18 cellular contexts compared by ENCODE assay signal in genomic region chr6:90595854-90596253, GRCh38. TPM values are rescaled to one million over a fixed set of nuclear protein-coding genes. Genes with fewer than 3 reads are reported as not detected.
DNase-seq lines count a peak whose midpoint lies in the region; ATAC-seq lines count a peak whose summit lies in the region.
"Had no signal": no experiment of that assay in that cellular context is flagged by ENCODE, and none has a peak within 500 bp of the region (broad histone marks: within the 10 kb centered on the region; RNA-seq: fewer than 3 reads in every experiment).

No MANE protein-coding gene starts in this region.

- DNase-seq in activated CD4-positive, alpha-beta T cell treated with anti-CD3 and anti-CD28 coated beads, Interleukin-2, amount 10 ng/mL, durations not matched to agents 24 days and 14 days = peak; percentile 40
- DNase-seq in activated CD4-positive, alpha-beta T cell treated with anti-CD3 and anti-CD28 coated beads, Interleukin-2, amount 50 U/mL, for 1 hour = no peak
- no peak for DNase-seq in neuronal stem cell (ENCODE audit: low spot score)
- no peak for DNase-seq in trophoblast cell
- no peak for DNase-seq in RKO (ENCODE audit: low spot score)
- no peak for DNase-seq in T-cell
- DNase-seq: AML-193; Caco-2; Calu3; CD4-positive, alpha-beta T cell; CD8-positive, alpha-beta T cell; DMS79 treated with DMSO at 0.1 percent for 48 hours; GF-D8 had no signal

- H3K79me2 ChIP-seq in trophoblast cell (ENCODE audit: control insufficient read depth, insufficient read depth, low read length, poor library complexity) = no peaks in the 10 kb centered on the region

- H3K27me3 ChIP-seq in neuronal stem cell (ENCODE audit: control insufficient read depth in 3 of 3, insufficient read depth in 3 of 3, low read depth in 1 of 3, low read length in 3 of 3) (no peaks in the 10 kb centered on the region), trophoblast cell (ENCODE audit: insufficient read depth, low read length) (no peaks in the 10 kb centered on the region)
- H3K27me3 ChIP-seq: BLaER1 treated with 17β-estradiol and CSF1 and Interleukin-3, amounts not matched to agents 10 nM and 100 nM had no signal

- H3K4me1 Mint-ChIP-seq in activated CD4-positive, alpha-beta T cell treated with anti-CD3 and anti-CD28 coated beads, Interleukin-2, amount 10 ng/mL, durations not matched to agents 24 days and 14 days = peaks cover 3% of the 10 kb centered on the region
- H3K4me1 Mint-ChIP-seq in T-cell = no peaks in the 10 kb centered on the region
- H3K4me1 Mint-ChIP-seq: B cell had no signal

- H2BK15ac ChIP-seq in neuronal stem cell (ENCODE audit: low read length) = no peak overlapping the region

- no peak for ATAC-seq in T-cell (replicated peaks in 1 of 4)
- ATAC-seq: A549; CD8-positive, alpha-beta T cell had no signal

- H3K36me3 Mint-ChIP-seq in activated CD4-positive, alpha-beta T cell treated with anti-CD3 and anti-CD28 coated beads, Interleukin-2, amount 10 ng/mL, durations not matched to agents 24 days and 14 days (ENCODE audit: low read depth) = no peaks in the 10 kb centered on the region
- no peaks in the 10 kb centered on the region for H3K36me3 Mint-ChIP-seq in T-cell
- H3K36me3 Mint-ChIP-seq: CD8-positive, alpha-beta T cell had no signal

- no peak overlapping the region for H2AK5ac ChIP-seq in neuronal stem cell (ENCODE audit: low read depth, low read length)
- no peak overlapping the region for H2AK5ac ChIP-seq in trophoblast cell (ENCODE audit: low read length)

- H3K4me1 ChIP-seq in neuronal stem cell (ENCODE audit: control insufficient read depth in 2 of 2, insufficient read depth in 1 of 2, low read depth in 1 of 2, low read length in 2 of 2) (peaks cover 0 to 17% of the 10 kb centered on the region in 2 donors), trophoblast cell (ENCODE audit: control insufficient read depth in 1 of 2, insufficient read depth in 2 of 2, low read length in 2 of 2) (no peaks in the 10 kb centered on the region)
- H3K4me1 ChIP-seq: A549; BLaER1 treated with 17β-estradiol and CSF1 and Interleukin-3, amounts not matched to agents 10 nM and 100 nM; Caco-2 had no signal

- no peaks in the 10 kb centered on the region for H3K9me3 ChIP-seq in neuronal stem cell (replicated peaks in 1 of 2; ENCODE audit: control insufficient read depth in 2 of 2, insufficient read depth in 1 of 2, low read depth in 1 of 2, low read length in 2 of 2)
- H3K9me3 ChIP-seq in trophoblast cell (ENCODE audit: insufficient read depth, low read depth, low read length) = no peaks in the 10 kb centered on the region
- H3K9me3 ChIP-seq: A549; BLaER1 treated with 17β-estradiol and CSF1 and Interleukin-3, amounts not matched to agents 10 nM and 100 nM; Caco-2 had no signal

- H2BK5ac ChIP-seq in neuronal stem cell (ENCODE audit: low read length) (no peak overlapping the region), trophoblast cell (ENCODE audit: low read depth, low read length, poor library complexity) (no peak overlapping the region)

- intact Hi-C loops in activated CD4-positive, alpha-beta T cell treated with anti-CD3 and anti-CD28 coated beads, Interleukin-2, amount 10 ng/mL, durations not matched to agents 24 days and 14 days (cut with micrococcal nuclease) = no loop called here

- H3K4me2 ChIP-seq in neuronal stem cell (ENCODE audit: insufficient read depth, low read length, poor library complexity, severe bottlenecking) (no peak overlapping the region), trophoblast cell (ENCODE audit: low read length) (no peak overlapping the region)
- H3K4me2 ChIP-seq: A549; BLaER1 treated with 17β-estradiol and CSF1 and Interleukin-3, amounts not matched to agents 10 nM and 100 nM had no signal

- peaks cover 56% of the 10 kb centered on the region for H3K27me3 Mint-ChIP-seq in activated CD4-positive, alpha-beta T cell treated with anti-CD3 and anti-CD28 coated beads, Interleukin-2, amount 10 ng/mL, durations not matched to agents 24 days and 14 days
- H3K27me3 Mint-ChIP-seq in T-cell = peaks cover 37 to 44% of the 10 kb centered on the region in 2 donors

- WGBS in neuronal stem cell (ENCODE audit: extremely low coverage in 2 of 2, insufficient read length in 2 of 2, insufficient replicate concordance in 1 of 2), 2 donors = no CpG with 5 or more reads among the region's 3 CpGs
- no CpG with 5 or more reads among the region's 3 CpGs for WGBS in trophoblast cell (ENCODE audit: extremely low coverage, insufficient coverage, insufficient read length)

- H3K36me3 ChIP-seq in neuronal stem cell (replicated peaks in 1 of 2; ENCODE audit: control insufficient read depth in 2 of 2, insufficient read depth in 2 of 2, low read length in 2 of 2) = no peaks in the 10 kb centered on the region
- no peaks in the 10 kb centered on the region for H3K36me3 ChIP-seq in trophoblast cell (ENCODE audit: control insufficient read depth in 1 of 2, insufficient read depth in 2 of 2, low read length in 2 of 2)
- H3K36me3 ChIP-seq: BLaER1 treated with 17β-estradiol and CSF1 and Interleukin-3, amounts not matched to agents 10 nM and 100 nM had no signal

- H4K8ac ChIP-seq in neuronal stem cell (ENCODE audit: low read depth, low read length) (no peak overlapping the region), trophoblast cell (ENCODE audit: low read depth, low read length) (no peak overlapping the region)

- H3K27ac Mint-ChIP-seq in activated CD4-positive, alpha-beta T cell treated with anti-CD3 and anti-CD28 coated beads, Interleukin-2, amount 10 ng/mL, durations not matched to agents 24 days and 14 days = no peak overlapping the region
- H3K27ac Mint-ChIP-seq in T-cell = no peak overlapping the region
- H3K27ac Mint-ChIP-seq: B cell; CD4-positive, alpha-beta T cell; CD8-positive, alpha-beta T cell had no signal

- H3K4me3 ChIP-seq in neuronal stem cell (ENCODE audit: low read length in 2 of 2) (no peak overlapping the region), trophoblast cell (ENCODE audit: low read depth, low read length) (no peak overlapping the region)
- H3K4me3 ChIP-seq: A549; BLaER1 treated with 17β-estradiol and CSF1 and Interleukin-3, amounts not matched to agents 10 nM and 100 nM had no signal

- H3K4ac ChIP-seq in neuronal stem cell (ENCODE audit: low read length) (no peak overlapping the region), trophoblast cell (ENCODE audit: low read depth, low read length) (no peak overlapping the region)

- H3K14ac ChIP-seq in neuronal stem cell (ENCODE audit: low read length) = no peak overlapping the region
- no peak overlapping the region for H3K14ac ChIP-seq in trophoblast cell (ENCODE audit: low read length)

- H4K91ac ChIP-seq in neuronal stem cell (ENCODE audit: low read depth, low read length, poor library complexity) (no peak overlapping the region), trophoblast cell (ENCODE audit: low read depth, low read length) (no peak overlapping the region)

- CTCF ChIA-PET in T-cell (lab: Charles Lee) = interaction anchor here in 1 of 2 donors (0.6 kb wide), 1 partner anchor 21 kb away, joined by 3 read pairs; no protein-coding TSS in a partner anchor

- H3K18ac ChIP-seq in neuronal stem cell (ENCODE audit: low read length) = no peak overlapping the region
- no peak overlapping the region for H3K18ac ChIP-seq in trophoblast cell (ENCODE audit: low read length)

- H2BK12ac ChIP-seq in neuronal stem cell (ENCODE audit: low read length) = no peak overlapping the region
- peak overlapping the region; percentile 31 for H2BK12ac ChIP-seq in trophoblast cell (ENCODE audit: low read length)

- H4K12ac ChIP-seq in trophoblast cell (ENCODE audit: low read depth, low read length) = no peak overlapping the region

- H3K27ac ChIP-seq in neuronal stem cell (replicated peaks; ENCODE audit: low read length) = no peak overlapping the region
- H3K27ac ChIP-seq in trophoblast cell (ENCODE audit: low read depth, low read length) = no peak overlapping the region
- H3K27ac ChIP-seq: 22Rv1; A549; BLaER1 treated with 17β-estradiol and CSF1 and Interleukin-3, amounts not matched to agents 10 nM and 100 nM; C4-2B had no signal

- H3K9ac ChIP-seq in neuronal stem cell (ENCODE audit: low read depth, low read length, poor library complexity) = no peak overlapping the region
- no peak overlapping the region for H3K9ac ChIP-seq in trophoblast cell (ENCODE audit: low read length)
- H3K9ac ChIP-seq: BLaER1 treated with 17β-estradiol and CSF1 and Interleukin-3, amounts not matched to agents 10 nM and 100 nM had no signal

- H3K23ac ChIP-seq in neuronal stem cell (ENCODE audit: low read depth, low read length, poor library complexity) (no peak overlapping the region), trophoblast cell (ENCODE audit: low read length) (no peak overlapping the region)

- no peak overlapping the region for H2BK120ac ChIP-seq in neuronal stem cell (ENCODE audit: low read depth, low read length)
- H2BK120ac ChIP-seq in trophoblast cell (ENCODE audit: insufficient read depth, low read length, poor library complexity) = no peak overlapping the region

- no peaks in the 10 kb centered on the region for H3K9me3 Mint-ChIP-seq in activated CD4-positive, alpha-beta T cell treated with anti-CD3 and anti-CD28 coated beads, Interleukin-2, amount 10 ng/mL, durations not matched to agents 24 days and 14 days
- no peaks in the 10 kb centered on the region for H3K9me3 Mint-ChIP-seq in T-cell
- H3K9me3 Mint-ChIP-seq: CD4-positive, alpha-beta T cell; CD8-positive, alpha-beta T cell had no signal

- peak overlapping the region; percentile 64 for H2AFZ ChIP-seq in neuronal stem cell (ENCODE audit: low read length)
- no peak overlapping the region for H2AFZ ChIP-seq in trophoblast cell (ENCODE audit: insufficient read depth, low read length, poor library complexity)

- POLR2A ChIA-PET in T-cell (lab: Charles Lee) = no interaction called here

- no peak overlapping the region for H3K4me3 Mint-ChIP-seq in activated CD4-positive, alpha-beta T cell treated with anti-CD3 and anti-CD28 coated beads, Interleukin-2, amount 10 ng/mL, durations not matched to agents 24 days and 14 days
- no peak overlapping the region for H3K4me3 Mint-ChIP-seq in T-cell
- H3K4me3 Mint-ChIP-seq: B cell; CD4-positive, alpha-beta T cell; CD8-positive, alpha-beta T cell had no signal

- no peaks in the 10 kb centered on the region for H3K79me1 ChIP-seq in neuronal stem cell (ENCODE audit: low read depth, low read length)
- H3K79me1 ChIP-seq in trophoblast cell (ENCODE audit: low read length) = no peaks in the 10 kb centered on the region

RNA-seq across cellular contexts. Expression of gene MAP3K7, which starts 9.0 kb away (rescaled TPM):
- total RNA-seq in activated CD4-positive, alpha-beta T cell treated with anti-CD3 and anti-CD28 coated beads, Interleukin-2, amount 10 ng/mL, durations not matched to agents 24 days and 14 days = 31.8 TPM in 2 replicates
- polyA plus RNA-seq in neuronal stem cell (2013, experiment 1 of 2) = 40.4 TPM
- polyA plus RNA-seq in neuronal stem cell (2013, experiment 2 of 2) = 40.3 TPM
- polyA plus RNA-seq in trophoblast cell (2013) = 24.4 and 24.6 TPM in 2 replicates
- 10 to 100 TPM; 21.1 to 25.6 (median 24.2) TPM for total RNA-seq in T-cell
